ENCODE assay signal across 8 cellular contexts in the genomic region with DNA sequence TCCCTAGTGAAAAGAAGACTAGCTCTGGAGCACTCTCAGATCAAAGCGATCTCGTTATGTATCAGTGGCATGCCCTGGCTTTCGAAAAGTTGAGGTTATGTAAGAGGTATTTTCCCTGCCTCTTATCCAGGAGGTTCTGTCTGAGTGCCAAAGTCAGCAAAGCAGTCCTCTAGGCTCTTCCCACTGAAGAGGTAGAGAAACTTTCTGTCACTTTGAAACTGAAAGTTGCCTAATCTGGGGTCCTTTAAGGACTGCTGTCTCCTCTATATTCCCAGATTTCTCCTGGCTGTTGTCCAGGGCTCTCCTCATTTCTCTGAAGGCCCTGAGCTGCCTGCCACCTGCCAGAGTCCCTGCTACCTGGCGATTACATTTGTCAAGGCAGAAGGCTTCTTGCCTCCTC.
A peak's percentile ranks its signal among the peaks of the same experiment; 100 is the strongest.
DNase-seq lines count a peak whose midpoint lies in the region; ATAC-seq and TF ChIP-seq lines count a peak whose summit lies in the region.

No MANE protein-coding gene starts in this region.

- 34% methylated on average over 4 of the region's 4 CpGs for WGBS in right cardiac atrium
- WGBS in stomach, 5 donors: 18 to 32% (median 26%) methylated on average over 4 of the region's 4 CpGs

- no peak for TF ChIP-seq POLR2A in stomach (IDR thresholded peaks at IDR 0.05)

- H3K9ac ChIP-seq in KMS-11: no peak overlapping the region
- no peak overlapping the region for H3K9ac ChIP-seq in adipocyte (ENCODE audit: low read length)

- DNase-seq in adipocyte (ENCODE audit: low read depth) (peak; percentile 28), right cardiac atrium (no peak), stomach (peak; percentile 60), H7 (no peak)
- DNase-seq in activated CD4-positive, alpha-beta T cell treated with anti-CD3 and anti-CD28 coated beads, Interleukin-2, amount 50 U/mL, for 4 hours: no peak
- no peak for DNase-seq in activated CD8-positive, alpha-beta memory T cell treated with anti-CD3 and anti-CD28 coated beads, Interleukin-2, amount 10 ng/mL, durations not matched to agents 7 days and 5 days

- no peaks in the 10 kb centered on the region for H3K9me3 Mint-ChIP-seq in activated CD8-positive, alpha-beta memory T cell treated with anti-CD3 and anti-CD28 coated beads, Interleukin-2, amount 10 ng/mL, durations not matched to agents 7 days and 5 days (ENCODE audit: low read depth)

- no peak overlapping the region for H2AFZ ChIP-seq in KMS-11 (ENCODE audit: low read depth)

- ATAC-seq in right cardiac atrium (peak in 1 of 2 donors; percentile 17), HG03280 (IDR thresholded peaks at IDR 0.05; ENCODE audit: unreplicated experiment) (no peak)
- ATAC-seq in activated CD8-positive, alpha-beta memory T cell treated with anti-CD3 and anti-CD28 coated beads, Interleukin-2, amount 10 ng/mL, durations not matched to agents 7 days and 5 days: no peak

- no peaks in the 10 kb centered on the region for H3K27me3 Mint-ChIP-seq in activated CD8-positive, alpha-beta memory T cell treated with anti-CD3 and anti-CD28 coated beads, Interleukin-2, amount 10 ng/mL, durations not matched to agents 7 days and 5 days

- H3K4me2 ChIP-seq in KMS-11: peak overlapping the region; percentile 16; the same call in 1 of the 2 replicates

- no peak for TF ChIP-seq CTCF in KMS-11 (conservative IDR thresholded peaks at IDR 0.05; ENCODE audit: low read depth, low read length)
- TF ChIP-seq CTCF in stomach (IDR thresholded peaks at IDR 0.05): no peak

- H3K4me3 ChIP-seq in KMS-11 (IDR thresholded peaks at IDR 0.05; ENCODE audit: insufficient read depth, low read depth, low read length) (no peak overlapping the region), adipocyte (ENCODE audit: low read length) (no peak overlapping the region), right cardiac atrium (ENCODE audit: low read length) (no peak overlapping the region), stomach (peak overlapping the region in 2 of 4 donors; percentile 12 to 19), H7 (ENCODE audit: insufficient read depth, low read depth, low read length) (no peak overlapping the region)

- H3K79me2 ChIP-seq in KMS-11 (ENCODE audit: insufficient read depth, low read depth): no peaks in the 10 kb centered on the region

- H3K27ac ChIP-seq in KMS-11: no peak overlapping the region
- H3K27ac ChIP-seq in right cardiac atrium (ENCODE audit: low read length): peak overlapping the region; percentile 19
- H3K27ac ChIP-seq in stomach: peak overlapping the region; percentile 50 to 91 (median 83)

- no peak overlapping the region for H3K4me3 Mint-ChIP-seq in activated CD8-positive, alpha-beta memory T cell treated with anti-CD3 and anti-CD28 coated beads, Interleukin-2, amount 10 ng/mL, durations not matched to agents 7 days and 5 days

- H3K9me3 ChIP-seq in adipocyte (ENCODE audit: control insufficient read depth, low read length) (no peaks in the 10 kb centered on the region), right cardiac atrium (ENCODE audit: control insufficient read depth, low read length) (no peaks in the 10 kb centered on the region), stomach (no peaks in the 10 kb centered on the region)

- CTCF ChIA-PET in activated CD8-positive, alpha-beta memory T cell treated with anti-CD3 and anti-CD28 coated beads, Interleukin-2, amount 10 ng/mL, durations not matched to agents 7 days and 5 days (lab: Charles Lee): interaction anchor here (1.1 kb wide), 1 partner anchor 10 kb away, joined by 3 read pairs; no protein-coding TSS in a partner anchor

- H4K20me1 ChIP-seq in KMS-11 (ENCODE audit: insufficient read depth): no peaks in the 10 kb centered on the region

- H3K4me1 ChIP-seq in KMS-11 (ENCODE audit: low read depth, poor library complexity, severe bottlenecking): peaks cover 44% of the 10 kb centered on the region
- H3K4me1 ChIP-seq in adipocyte (ENCODE audit: control insufficient read depth, insufficient read depth, low read length): peaks cover 29% of the 10 kb centered on the region
- peaks cover 17% of the 10 kb centered on the region for H3K4me1 ChIP-seq in right cardiac atrium (ENCODE audit: control insufficient read depth, insufficient read depth, low read length)
- H3K4me1 ChIP-seq in stomach: peaks cover 29 to 42% (median 40%) of the 10 kb centered on the region in 4 donors

- H3K36me3 Mint-ChIP-seq in activated CD8-positive, alpha-beta memory T cell treated with anti-CD3 and anti-CD28 coated beads, Interleukin-2, amount 10 ng/mL, durations not matched to agents 7 days and 5 days: no peaks in the 10 kb centered on the region

- no peak for TF ChIP-seq EP300 in stomach (IDR thresholded peaks at IDR 0.05)

- intact Hi-C loops in right cardiac atrium (cut with DNase I): loop anchor here in 1 of 4 donors (5.0 kb wide), 1 partner anchor 95 kb away; a partner anchor contains a TSS
- intact Hi-C loops in stomach (cut with DNase I; ENCODE audit: low total_unique reads): no loop called here

- peaks cover 10% of the 10 kb centered on the region for H3K4me1 Mint-ChIP-seq in activated CD8-positive, alpha-beta memory T cell treated with anti-CD3 and anti-CD28 coated beads, Interleukin-2, amount 10 ng/mL, durations not matched to agents 7 days and 5 days

- H3K27me3 ChIP-seq in KMS-11 (ENCODE audit: insufficient read depth, low read depth): no peaks in the 10 kb centered on the region; the same call in 1 of the 2 replicates
- no peaks in the 10 kb centered on the region for H3K27me3 ChIP-seq in adipocyte (replicated peaks; ENCODE audit: control insufficient read depth, insufficient read depth, low read length)
- H3K27me3 ChIP-seq in right cardiac atrium (ENCODE audit: control insufficient read depth, insufficient read depth): no peaks in the 10 kb centered on the region
- no peaks in the 10 kb centered on the region for H3K27me3 ChIP-seq in stomach
- no peaks in the 10 kb centered on the region for H3K27me3 ChIP-seq in H7 (ENCODE audit: control insufficient read depth, insufficient read depth, low read length)

- H3K27ac Mint-ChIP-seq in activated CD8-positive, alpha-beta memory T cell treated with anti-CD3 and anti-CD28 coated beads, Interleukin-2, amount 10 ng/mL, durations not matched to agents 7 days and 5 days: no peak overlapping the region

- H3K36me3 ChIP-seq in KMS-11 (ENCODE audit: insufficient read depth) (no peaks in the 10 kb centered on the region), adipocyte (ENCODE audit: control insufficient read depth, insufficient read depth, low read length, severe bottlenecking) (no peaks in the 10 kb centered on the region), stomach (no peaks in the 10 kb centered on the region), H7 (replicated peaks; ENCODE audit: control insufficient read depth, insufficient read depth, low read length) (no peaks in the 10 kb centered on the region)

Comparison
In these comparisons a context has a peak if more than half of its experiments do, and no peak if none do; other contexts are left out.
1. DNase-seq: peak in adipocyte (single experiment) and stomach (single experiment); none in right cardiac atrium (0 of 3), activated CD4-positive, alpha-beta T cell treated with anti-CD3 and anti-CD28 coated beads, Interleukin-2, amount 50 U/mL, for 4 hours (0 of 2), activated CD8-positive, alpha-beta memory T cell treated with anti-CD3 and anti-CD28 coated beads, Interleukin-2, amount 10 ng/mL, durations not matched to agents 7 days and 5 days (single experiment) and H7 (single experiment).